In genomic region chr12:42144424-42145196, GRCh38 we compare ENCODE assay signal across 8 cellular contexts. TPM values are rescaled to one million over a fixed set of nuclear protein-coding genes. Genes with fewer than 3 reads are reported as not detected.
A peak's percentile ranks its signal among the peaks of the same experiment; 100 is the strongest.
DNase-seq lines count a peak whose midpoint lies in the region; ATAC-seq and TF ChIP-seq lines count a peak whose summit lies in the region.

GXYLT1 (minus strand) TSS chr12:42144874; CDS start chr12:42144646, 228 bp downstream.

- H3K9me3 ChIP-seq in left ventricle myocardium inferior (replicated peaks), result no peaks in the 10 kb centered on the region
- no peaks in the 10 kb centered on the region for H3K9me3 ChIP-seq in prostate gland

- peak; percentile 88 for TF ChIP-seq POLR2A in prostate gland (IDR thresholded peaks at IDR 0.05)

- peak; percentile 93 for ATAC-seq in HG02840 (IDR thresholded peaks at IDR 0.05; ENCODE audit: low FRiP score, unreplicated experiment)

- H3K36me3 ChIP-seq in left ventricle myocardium inferior (no peaks in the 10 kb centered on the region), prostate gland (no peaks in the 10 kb centered on the region)

- H3K27me3 ChIP-seq in left ventricle myocardium inferior (ENCODE audit: low read depth) (no peaks in the 10 kb centered on the region), prostate gland (replicated peaks; ENCODE audit: insufficient read depth) (no peaks in the 10 kb centered on the region)

- TF ChIP-seq CTCF in GM13976 (IDR thresholded peaks at IDR 0.05; ENCODE audit: borderline replicate concordance, control extremely low read depth, extremely low read depth, insufficient read depth, missing control alignments) (no peak), left ventricle myocardium inferior (IDR thresholded peaks at IDR 0.05; ENCODE audit: borderline replicate concordance) (no peak), prostate gland (IDR thresholded peaks at IDR 0.05) (peak in 1 of 4 experiments; percentile 19)

- H3K27ac ChIP-seq in left ventricle myocardium inferior (replicated peaks) (peak within 1 kb of the TSS; percentile 93), prostate gland (peak within 1 kb of the TSS; percentile 78 to 91)

- under 1% methylated on average over 69 of the region's 104 CpGs for WGBS in prostate gland

- intact Hi-C loops in left ventricle myocardium inferior (cut with micrococcal nuclease) (no loop called here), prostate gland (cut with DNase I) (loop anchor here (5.0 kb wide), 2 partner anchors 93 to 183 kb away; partner anchors contain the start of genes PPHLN1, YAF2 and ZCRB1)

- in situ Hi-C loops in GM13976 (cut with MboI; ENCODE audit: low sequenced_read_pairs, unreplicated experiment), result no loop called here

- peak within 1 kb of the TSS; percentile 85 for H3K4me3 ChIP-seq in left ventricle myocardium inferior
- H3K4me3 ChIP-seq in prostate gland, result peak within 1 kb of the TSS; percentile 78 to 93

- H3K4me1 ChIP-seq in left ventricle myocardium inferior (peaks cover 39% of the 10 kb centered on the region), prostate gland (replicated peaks) (no peaks in the 10 kb centered on the region)

- peak; percentile 95 for DNase-seq in GM13976 (ENCODE audit: low spot score)
- peak; percentile 27 for DNase-seq in NCI-H1436 treated with DMSO at 0.1 percent for 48 hours (lab: John Stamatoyannopoulos, UW)
- peak; percentile 63 to 88 (median 66) for DNase-seq in T-helper 1 cell
- DNase-seq in amygdala (lab: John Stamatoyannopoulos, UW), result peak; percentile 13 to 91 (median 76)
- peak; percentile 93 for DNase-seq in left ventricle myocardium inferior
- peak; percentile 90 for DNase-seq in prostate gland (ENCODE audit: low spot score)
- peak; percentile 90 for DNase-seq in ureter (ENCODE audit: low spot score)

RNA-seq across cellular contexts. Expression of gene GXYLT1, which starts in this region (rescaled TPM):
- total RNA-seq in left ventricle myocardium inferior (5.4 TPM), prostate gland (10 to 100 TPM; 15.7 to 18.0 TPM), ureter (10.0 TPM)

Comparison
In these comparisons a context has a peak if more than half of its experiments do, and no peak if none do; other contexts are left out.
1. Peak in every context shown above with its lines: DNase-seq, ATAC-seq, H3K4me3 ChIP-seq and H3K27ac ChIP-seq.
2. DNase-seq: peak in every context shown above with its lines; median percentile 95 in GM13976; 93 in left ventricle myocardium inferior; 90 in prostate gland; 90 in ureter; 76 in amygdala; 66 in T-helper 1 cell; 27 in NCI-H1436 treated with DMSO at 0.1 percent for 48 hours.